In the genomic region with DNA sequence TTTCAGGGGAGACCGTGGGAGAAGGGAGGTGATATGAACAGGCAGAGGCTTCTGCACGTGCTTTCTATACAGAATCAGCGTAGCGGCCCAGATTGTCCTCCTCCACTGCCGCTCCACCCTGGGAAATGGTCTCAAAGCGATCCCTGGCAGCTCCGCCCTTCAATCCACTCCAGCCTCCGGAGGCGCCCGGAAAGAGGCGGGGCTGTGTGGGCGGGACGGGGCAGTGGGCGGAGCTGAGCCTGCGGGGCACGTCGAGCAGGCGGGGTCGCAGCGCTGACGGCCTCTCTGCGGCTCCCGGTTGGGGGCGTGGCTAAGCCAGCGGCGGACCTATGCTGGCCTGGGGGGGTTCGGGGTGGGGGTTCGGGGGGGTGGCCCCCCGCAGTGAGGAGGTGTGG, we compare ENCODE assay signal across 8 cellular contexts. TPM values are rescaled to one million over a fixed set of nuclear protein-coding genes. Genes with fewer than 3 reads are reported as not detected.
DNase-seq lines count a peak whose midpoint lies in the region; ATAC-seq, FAIRE-seq and TF ChIP-seq lines count a peak whose summit lies in the region.

No MANE protein-coding gene starts in this region.

- H3K4me3 ChIP-seq in LNCaP clone FGC (ENCODE audit: low read depth, low read length) (0 out of 2 replicates have a peak overlapping the region, but pooled peaks have one; percentile 18), pancreas (peak overlapping the region in 3 of 4 donors; percentile 42 to 54 (median 49)), thoracic aorta (peak overlapping the region; percentile 67)

- 0 to 19% methylated on average over 26 to 29 of the region's 29 CpGs for WGBS in pancreas, 2 donors

- CTCF ChIA-PET in activated naive CD4-positive, alpha-beta T cell treated with anti-CD3 and anti-CD28 coated beads for 36 hours (lab: Charles Lee), result no interaction called here

- no peak for FAIRE-seq in pancreas (lab: Jason Lieb, UNC)

- H3K36me3 Mint-ChIP-seq in activated naive CD4-positive, alpha-beta T cell treated with anti-CD3 and anti-CD28 coated beads for 36 hours (ENCODE audit: low read depth), result no peaks in the 10 kb centered on the region

- intact Hi-C loops in activated naive CD4-positive, alpha-beta T cell treated with anti-CD3 and anti-CD28 coated beads for 36 hours (cut with micrococcal nuclease), result loop anchor here (1.0 to 5.0 kb wide), 3 partner anchors 99 to 124 kb away; partner anchors contain the start of gene INTS6L
- intact Hi-C loops in pancreas (cut with DNase I), result no loop called here

- no peak overlapping the region for H3K27ac Mint-ChIP-seq in activated naive CD4-positive, alpha-beta T cell treated with anti-CD3 and anti-CD28 coated beads for 36 hours

- H3K9me3 Mint-ChIP-seq in activated naive CD4-positive, alpha-beta T cell treated with anti-CD3 and anti-CD28 coated beads for 36 hours, result no peaks in the 10 kb centered on the region

- peaks cover 7% of the 10 kb centered on the region for H3K4me1 Mint-ChIP-seq in activated naive CD4-positive, alpha-beta T cell treated with anti-CD3 and anti-CD28 coated beads for 36 hours (ENCODE audit: low read depth)

- no peaks in the 10 kb centered on the region for H3K9me3 ChIP-seq in pancreas
- H3K9me3 ChIP-seq in thoracic aorta, result no peaks in the 10 kb centered on the region

- ATAC-seq in pancreas (peak; percentile 94 to 97 (median 96)), thoracic aorta (ENCODE audit: insufficient number of reproducible peaks, low FRiP score, low read depth) (no peak)

- H3K27ac ChIP-seq in pancreas (peak overlapping the region in 1 of 4 donors; percentile 30), thoracic aorta (no peak overlapping the region)

- peak overlapping the region; percentile 70 for H3K4me3 Mint-ChIP-seq in activated naive CD4-positive, alpha-beta T cell treated with anti-CD3 and anti-CD28 coated beads for 36 hours

- DNase-seq in DMS79 (lab: John Stamatoyannopoulos, UW) (peak; percentile 42), H4 (ENCODE audit: low spot score) (peak; percentile 67), LNCaP clone FGC (ENCODE audit: low read depth) (peak; percentile 26), SK-N-DZ (ENCODE audit: low spot score) (peak; percentile 69), glomerular visceral epithelial cell (ENCODE audit: extremely low spot score) (peak; percentile 62), pancreas (peak; percentile 89 to 95 (median 90)), thoracic aorta (ENCODE audit: low spot score) (peak; percentile 8)
- DNase-seq in activated naive CD4-positive, alpha-beta T cell treated with anti-CD3 and anti-CD28 coated beads for 36 hours, result peak; percentile 92

- H3K27me3 ChIP-seq in pancreas, result no peaks in the 10 kb centered on the region
- no peaks in the 10 kb centered on the region for H3K27me3 ChIP-seq in thoracic aorta (replicated peaks; ENCODE audit: insufficient read depth)

- H3K4me1 ChIP-seq in pancreas (no peaks in the 10 kb centered on the region), thoracic aorta (ENCODE audit: control insufficient read depth in 1 of 2, low read depth in 2 of 2) (no peaks in the 10 kb centered on the region)

- H3K36me3 ChIP-seq in pancreas (no peaks in the 10 kb centered on the region), thoracic aorta (no peaks in the 10 kb centered on the region)

- no peaks in the 10 kb centered on the region for H3K27me3 Mint-ChIP-seq in activated naive CD4-positive, alpha-beta T cell treated with anti-CD3 and anti-CD28 coated beads for 36 hours (ENCODE audit: low read depth)

- TF ChIP-seq CTCF in LNCaP clone FGC (IDR thresholded peaks at IDR 0.05; ENCODE audit: control insufficient read depth, extremely low read depth, insufficient read depth) (no peak), pancreas (IDR thresholded peaks at IDR 0.05) (no peak), thoracic aorta (IDR thresholded peaks at IDR 0.05) (no peak)

RNA-seq across cellular contexts. Expression of gene SMIM10L2A, which starts 0.2 kb away (rescaled TPM):
- 0.04 and 0.25 TPM in 2 replicates for total RNA-seq in H4 (2014; rRNA removed; shearing (Covaris generic))
- 0.39 and 0.48 TPM in 2 replicates for polyA plus RNA-seq in SK-N-DZ (2014; cell fraction: cytosol; rRNA removed)
- 0.47 and 0.69 TPM in 2 replicates for polyA plus RNA-seq in SK-N-DZ (2014; cell fraction: nucleus; rRNA removed)
- total RNA-seq in activated naive CD4-positive, alpha-beta T cell treated with anti-CD3 and anti-CD28 coated beads for 36 hours, result under 1 TPM; 0.40 to 0.41 TPM
- total RNA-seq in pancreas (1 to 10 TPM; 1.3 to 2.3 (median 1.6) TPM), thoracic aorta (under 1 TPM; 0.14 to 0.63 TPM)
- 1 to 10 TPM; 1.3 to 1.6 TPM for polyA plus RNA-seq in pancreas

Comparison
In these comparisons a context has a peak if more than half of its experiments do, and no peak if none do; other contexts are left out.
1. DNase-seq: peak in every context shown above with its lines; median percentile 92 in activated naive CD4-positive, alpha-beta T cell treated with anti-CD3 and anti-CD28 coated beads for 36 hours; 90 in pancreas; 69 in SK-N-DZ; 67 in H4; 62 in glomerular visceral epithelial cell; 42 in DMS79; 26 in LNCaP clone FGC; 8 in thoracic aorta.